ENCODE assay signal across 8 cellular contexts in genomic region chr11:61964058-61964940, GRCh38. TPM values are rescaled to one million over a fixed set of nuclear protein-coding genes. Genes with fewer than 3 reads are reported as not detected.
DNase-seq lines count a peak whose midpoint lies in the region; TF ChIP-seq lines count a peak whose summit lies in the region.
"Not testable (repeated sequence)": the region's sequence is repeated elsewhere in the genome, so short reads cannot be mapped to it uniquely, and the experiment has no call there.

No MANE protein-coding gene starts in this region.

- H3K27me3 Mint-ChIP-seq in T-helper 1 cell treated with Interleukin-12 subunit alpha and Interleukin-12 subunit beta and Interleukin-4 antibody, amounts not matched to agents 30 μg/mL and 1 μg/mL, for 36 hours (ENCODE audit: low read depth); activated naive CD8-positive, alpha-beta T cell; stimulated activated naive CD8-positive, alpha-beta T cell treated with anti-CD3 and anti-CD28 coated beads, Interleukin-15, Interleukin-2, amounts not matched to agents 100 ng/mL and 50 ng/mL, for 24 hours: not testable (repeated sequence)

- H3K9me3 Mint-ChIP-seq in T-helper 1 cell treated with Interleukin-12 subunit alpha and Interleukin-12 subunit beta and Interleukin-4 antibody, amounts not matched to agents 30 μg/mL and 1 μg/mL, for 36 hours; activated naive CD8-positive, alpha-beta T cell (ENCODE audit: low read depth); stimulated activated naive CD8-positive, alpha-beta T cell treated with anti-CD3 and anti-CD28 coated beads, Interleukin-15, Interleukin-2, amounts not matched to agents 100 ng/mL and 50 ng/mL, for 24 hours: not testable (repeated sequence)

- peaks cover 34% of the 10 kb centered on the region for H3K4me1 Mint-ChIP-seq in T-helper 1 cell treated with Interleukin-12 subunit alpha and Interleukin-12 subunit beta and Interleukin-4 antibody, amounts not matched to agents 30 μg/mL and 1 μg/mL, for 36 hours (ENCODE audit: low read depth)
- peaks cover 43% of the 10 kb centered on the region for H3K4me1 Mint-ChIP-seq in activated naive CD8-positive, alpha-beta T cell (ENCODE audit: low read depth)
- peaks cover 45% of the 10 kb centered on the region for H3K4me1 Mint-ChIP-seq in stimulated activated naive CD8-positive, alpha-beta T cell treated with anti-CD3 and anti-CD28 coated beads, Interleukin-15, Interleukin-2, amounts not matched to agents 100 ng/mL and 50 ng/mL, for 24 hours (ENCODE audit: low read depth)

- H3K4me2 ChIP-seq in neural cell (ENCODE audit: low read length): not testable (repeated sequence)

- peaks cover 23% of the 10 kb centered on the region for H3K79me2 ChIP-seq in neural cell (replicated peaks; ENCODE audit: insufficient read depth, low read length)

- POLR2A ChIA-PET in BJ (lab: Charles Lee): not testable (repeated sequence)

- not testable (repeated sequence) for H3K27ac Mint-ChIP-seq in T-helper 1 cell treated with Interleukin-12 subunit alpha and Interleukin-12 subunit beta and Interleukin-4 antibody, amounts not matched to agents 30 μg/mL and 1 μg/mL, for 36 hours; activated naive CD8-positive, alpha-beta T cell
- peak overlapping the region; percentile 7 for H3K27ac Mint-ChIP-seq in stimulated activated naive CD8-positive, alpha-beta T cell treated with anti-CD3 and anti-CD28 coated beads, Interleukin-15, Interleukin-2, amounts not matched to agents 100 ng/mL and 50 ng/mL, for 24 hours

- peak overlapping the region; percentile 59 for H3K27ac ChIP-seq in HL-60 (replicated peaks)
- not testable (repeated sequence) for H3K27ac ChIP-seq in neural cell (ENCODE audit: low read length)

- not testable (repeated sequence) for H4K20me1 ChIP-seq in neural cell (ENCODE audit: insufficient read depth)

- H3K36me3 ChIP-seq in BJ (ENCODE audit: control insufficient read depth, insufficient read depth, low read length) (peaks cover 17% of the 10 kb centered on the region), neural cell (ENCODE audit: insufficient read depth, low read length) (peaks cover 17% of the 10 kb centered on the region)

- not testable (repeated sequence) for H3F3A ChIP-seq in neural cell (ENCODE audit: insufficient read depth, low read length, poor library complexity, severe bottlenecking)

- not testable (repeated sequence) for TF ChIP-seq RAD21 in neural cell (conservative IDR thresholded peaks at IDR 0.05)

- not testable (repeated sequence) for TF ChIP-seq EP300 in neural cell (conservative IDR thresholded peaks at IDR 0.05; ENCODE audit: poor library complexity, severe bottlenecking)

- H3K9me3 ChIP-seq in neural cell (ENCODE audit: low read length): not testable (repeated sequence)

- peaks cover 40% of the 10 kb centered on the region for H3K36me3 Mint-ChIP-seq in T-helper 1 cell treated with Interleukin-12 subunit alpha and Interleukin-12 subunit beta and Interleukin-4 antibody, amounts not matched to agents 30 μg/mL and 1 μg/mL, for 36 hours (ENCODE audit: low read depth)
- H3K36me3 Mint-ChIP-seq in activated naive CD8-positive, alpha-beta T cell: peaks cover 20% of the 10 kb centered on the region
- peaks cover 32% of the 10 kb centered on the region for H3K36me3 Mint-ChIP-seq in stimulated activated naive CD8-positive, alpha-beta T cell treated with anti-CD3 and anti-CD28 coated beads, Interleukin-15, Interleukin-2, amounts not matched to agents 100 ng/mL and 50 ng/mL, for 24 hours (ENCODE audit: low read depth)

- DNase-seq in BJ (ENCODE audit: low read depth); HL-60 (ENCODE audit: low read depth in 1 of 2, low spot score in 1 of 2): not testable (repeated sequence)
- peak; percentile 19 for DNase-seq in ecto neural progenitor cell (ENCODE audit: low spot score)
- DNase-seq in inferior parietal cortex (ENCODE audit: extremely low spot score): peak; percentile 6

- peak overlapping the region; percentile 92 for H3K4me3 Mint-ChIP-seq in T-helper 1 cell treated with Interleukin-12 subunit alpha and Interleukin-12 subunit beta and Interleukin-4 antibody, amounts not matched to agents 30 μg/mL and 1 μg/mL, for 36 hours
- peak overlapping the region; percentile 94 for H3K4me3 Mint-ChIP-seq in activated naive CD8-positive, alpha-beta T cell
- H3K4me3 Mint-ChIP-seq in stimulated activated naive CD8-positive, alpha-beta T cell treated with anti-CD3 and anti-CD28 coated beads, Interleukin-15, Interleukin-2, amounts not matched to agents 100 ng/mL and 50 ng/mL, for 24 hours: peak overlapping the region; percentile 91

- H2AFZ ChIP-seq in neural cell (ENCODE audit: low read depth, low read length): not testable (repeated sequence)

- not testable (repeated sequence) for H3K9ac ChIP-seq in neural cell (ENCODE audit: low read length)

- H3K4me3 ChIP-seq in BJ (ENCODE audit: low read depth, low read length) (peak overlapping the region; percentile 83), neural cell (ENCODE audit: low read length) (peak overlapping the region; percentile 86)
- not testable (repeated sequence) for H3K4me3 ChIP-seq in HL-60 (replicated peaks; ENCODE audit: insufficient read depth, low read length)

- CTCF ChIA-PET in BJ (lab: Yijun Ruan, JAX): interaction anchor here (0.7 to 4.5 kb wide), 4 partner anchors 66 to 167 kb away, joined by 3 to 30 read pairs (median 13); no protein-coding TSS in a partner anchor

- TF ChIP-seq CTCF in BJ (IDR thresholded peaks at IDR 0.05; ENCODE audit: insufficient read depth, low read depth, low read length); HL-60 (IDR thresholded peaks at IDR 0.05; ENCODE audit: insufficient read depth, low read length); neural cell (IDR thresholded peaks at IDR 0.05; ENCODE audit: poor library complexity, severe bottlenecking): not testable (repeated sequence)

- H3K27me3 ChIP-seq in BJ (ENCODE audit: control insufficient read depth, insufficient read depth, low read length); HL-60 (ENCODE audit: insufficient read depth, poor library complexity, severe bottlenecking); neural cell (ENCODE audit: insufficient read depth, low read depth, low read length): not testable (repeated sequence)

- not testable (repeated sequence) for H3K9me2 ChIP-seq in neural cell (ENCODE audit: insufficient read depth, low read length)

RNA-seq across cellular contexts. Expression of gene FTH1, which starts 3.1 kb away (rescaled TPM):
- polyA plus RNA-seq in BJ (2011; rRNA removed): 1,472 and 1,806 TPM in 2 replicates
- polyA minus RNA-seq in BJ (2011; rRNA and poly(A)+ RNA removed): 725 and 1,367 TPM in 2 replicates
- polyA plus RNA-seq in neural cell: 540 and 597 TPM in 2 replicates
- 209 and 346 TPM in 2 replicates for polyA minus RNA-seq in neural cell

RNA-seq across cellular contexts. Expression of gene BEST1, which starts 14.1 kb away (rescaled TPM):
- polyA plus RNA-seq in BJ (2011; rRNA removed): 5.1 and 6.4 TPM in 2 replicates
- polyA minus RNA-seq in BJ (2011; rRNA and poly(A)+ RNA removed): 2.9 and 4.6 TPM in 2 replicates
- polyA plus RNA-seq in neural cell: 6.4 and 7.7 TPM in 2 replicates
- 4.4 and 5.2 TPM in 2 replicates for polyA minus RNA-seq in neural cell

RNA-seq across cellular contexts. Expression of gene RAB3IL1, which starts 46.9 kb away (rescaled TPM):
- polyA plus RNA-seq in BJ (2011; rRNA removed): 9.4 and 15.1 TPM in 2 replicates
- 7.3 and 9.6 TPM in 2 replicates for polyA minus RNA-seq in BJ (2011; rRNA and poly(A)+ RNA removed)
- 1.6 and 4.0 TPM in 2 replicates for polyA plus RNA-seq in neural cell
- polyA minus RNA-seq in neural cell: 1.9 TPM in 2 replicates
